In the genomic region with DNA sequence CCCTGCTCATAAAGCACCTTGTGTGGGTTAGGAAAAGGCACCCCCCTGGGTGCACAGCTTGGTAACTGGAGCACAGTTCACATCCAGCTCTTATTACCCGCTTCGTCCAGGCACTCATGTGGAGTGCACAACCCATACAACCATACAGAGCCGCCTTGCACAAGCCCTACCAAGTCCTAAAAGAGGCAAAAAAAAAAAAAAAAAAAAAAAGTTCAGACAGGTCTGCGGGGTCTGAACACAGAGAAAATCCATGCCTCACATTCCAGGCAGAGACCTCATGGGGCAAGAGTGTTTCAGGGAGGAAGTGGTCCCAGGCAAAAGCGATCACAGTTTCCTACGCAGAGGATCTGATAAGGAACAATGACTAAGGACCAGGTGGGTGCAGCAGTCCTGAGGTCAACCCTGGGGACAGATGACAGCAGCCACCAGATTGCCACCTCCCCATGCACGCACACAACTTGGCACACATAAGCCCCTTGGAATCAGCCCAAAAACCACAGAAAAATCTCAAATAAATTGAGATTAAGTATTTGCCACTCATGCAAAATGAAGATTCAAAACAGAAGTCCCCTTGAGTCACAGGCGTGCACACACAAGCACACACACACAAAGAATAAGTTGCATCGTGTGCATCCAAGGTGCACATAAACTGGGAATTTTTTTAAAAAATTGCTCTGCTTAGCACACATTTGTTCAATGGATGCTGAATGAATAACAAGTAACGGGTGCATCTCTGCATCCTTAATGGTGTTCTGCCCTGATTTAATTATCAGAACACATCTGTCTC, we compare ENCODE assay signal across 11 cellular contexts. TPM values are rescaled to one million over a fixed set of nuclear protein-coding genes. Genes with fewer than 3 reads are reported as not detected.
A peak's percentile ranks its signal among the peaks of the same experiment; 100 is the strongest.
DNase-seq lines count a peak whose midpoint lies in the region; ATAC-seq and TF ChIP-seq lines count a peak whose summit lies in the region.
"Had no signal": no experiment of that assay in that cellular context is flagged by ENCODE, and none has a peak within 500 bp of the region (broad histone marks: within the 10 kb centered on the region; RNA-seq: fewer than 3 reads in every experiment).

No MANE protein-coding gene starts in this region.

- H3K27ac Mint-ChIP-seq in neural progenitor cell: no peak overlapping the region
- H3K27ac Mint-ChIP-seq: naive B cell had no signal

- peaks cover 7% of the 10 kb centered on the region for H3K27me3 Mint-ChIP-seq in neural progenitor cell (ENCODE audit: insufficient read depth, low read depth)

- H3K9ac ChIP-seq in neural progenitor cell: no peak overlapping the region

- no peak for TF ChIP-seq CTCF in RWPE2 (IDR thresholded peaks at IDR 0.05; ENCODE audit: poor library complexity, severe bottlenecking)
- no peak for TF ChIP-seq CTCF in neural progenitor cell (IDR thresholded peaks at IDR 0.05)

- H3K27ac ChIP-seq in RWPE2 (ENCODE audit: poor library complexity, severe bottlenecking) (peak overlapping the region; percentile 14), neural progenitor cell (no peak overlapping the region)
- H3K27ac ChIP-seq: 22Rv1 had no signal

- no peak overlapping the region for H3K4me2 ChIP-seq in neural progenitor cell

- no peaks in the 10 kb centered on the region for H3K9me3 Mint-ChIP-seq in neural progenitor cell
- H3K9me3 Mint-ChIP-seq: naive B cell had no signal

- no peaks in the 10 kb centered on the region for H3K36me3 Mint-ChIP-seq in neural progenitor cell
- H3K36me3 Mint-ChIP-seq: naive B cell had no signal

- H3K4me1 Mint-ChIP-seq in neural progenitor cell: peaks cover 21% of the 10 kb centered on the region

- peak; percentile 2 for DNase-seq in NCI-H2107 treated with DMSO at 0.1 percent for 48 hours (lab: John Stamatoyannopoulos, UW; ENCODE audit: unreplicated experiment)
- DNase-seq in NCI-H2107 (lab: John Stamatoyannopoulos, UW): no peak
- DNase-seq in EH (ENCODE audit: low read depth): peak; percentile 63
- DNase-seq in RWPE2 (ENCODE audit: low spot score): no peak
- peak; percentile 6 for DNase-seq in iris pigment epithelial cell (ENCODE audit: low read depth)
- DNase-seq in GM19238 (ENCODE audit: insufficient read length, low spot score): no peak
- DNase-seq in neural progenitor cell (ENCODE audit: low spot score): no peak
- DNase-seq: naive B cell, NCI-H1105 had no signal

- no peak overlapping the region for H3K4me3 ChIP-seq in RWPE2 (ENCODE audit: severe bottlenecking)
- no peak overlapping the region for H3K4me3 ChIP-seq in neural progenitor cell

- ATAC-seq in RWPE2 (ENCODE audit: low read depth) (no peak), HG02623 (IDR thresholded peaks at IDR 0.05; ENCODE audit: unreplicated experiment) (no peak)

- H3K4me1 ChIP-seq in RWPE2 (ENCODE audit: insufficient read depth, poor library complexity, severe bottlenecking) (peaks cover 7% of the 10 kb centered on the region), neural progenitor cell (peaks cover 5% of the 10 kb centered on the region)

- H3K4me3 Mint-ChIP-seq in neural progenitor cell: no peak overlapping the region
- H3K4me3 Mint-ChIP-seq: naive B cell had no signal

- no peaks in the 10 kb centered on the region for H3K9me3 ChIP-seq in RWPE2 (ENCODE audit: severe bottlenecking)
- H3K9me3 ChIP-seq in neural progenitor cell (ENCODE audit: low read depth): no peaks in the 10 kb centered on the region

- H3F3A ChIP-seq in neural progenitor cell (ENCODE audit: low read depth): peaks cover 11% of the 10 kb centered on the region

- no peaks in the 10 kb centered on the region for H3K27me3 ChIP-seq in RWPE2 (ENCODE audit: insufficient read depth, poor library complexity, severe bottlenecking)
- no peaks in the 10 kb centered on the region for H3K27me3 ChIP-seq in neural progenitor cell

- no peak overlapping the region for H2AFZ ChIP-seq in neural progenitor cell (replicated peaks)

- H4K20me1 ChIP-seq in neural progenitor cell (ENCODE audit: low read depth): no peaks in the 10 kb centered on the region

- no peaks in the 10 kb centered on the region for H3K79me2 ChIP-seq in neural progenitor cell (ENCODE audit: low read depth)

- H3K36me3 ChIP-seq in RWPE2 (ENCODE audit: low read depth): no peaks in the 10 kb centered on the region
- no peaks in the 10 kb centered on the region for H3K36me3 ChIP-seq in neural progenitor cell

RNA-seq across cellular contexts. Expression of a gene that starts 12.3 kb away (rescaled TPM):
- 0.53 TPM in 1 of 2 replicates, not detected in the other for total RNA-seq in neural progenitor cell (ENCODE audit: low replicate concordance)

RNA-seq across cellular contexts. Expression of a gene that starts 43.4 kb away (rescaled TPM):
- total RNA-seq in neural progenitor cell (ENCODE audit: low replicate concordance): 0.03 TPM in 1 of 2 replicates, not detected in the other

Comparison
In these comparisons a context has a peak if more than half of its experiments do, and no peak if none do; other contexts are left out.
1. DNase-seq: peak in NCI-H2107 treated with DMSO at 0.1 percent for 48 hours (single experiment), EH (single experiment) and iris pigment epithelial cell (single experiment); none in NCI-H2107 (single experiment), RWPE2 (single experiment), GM19238 (single experiment) and neural progenitor cell (single experiment).